In the genomic region with DNA sequence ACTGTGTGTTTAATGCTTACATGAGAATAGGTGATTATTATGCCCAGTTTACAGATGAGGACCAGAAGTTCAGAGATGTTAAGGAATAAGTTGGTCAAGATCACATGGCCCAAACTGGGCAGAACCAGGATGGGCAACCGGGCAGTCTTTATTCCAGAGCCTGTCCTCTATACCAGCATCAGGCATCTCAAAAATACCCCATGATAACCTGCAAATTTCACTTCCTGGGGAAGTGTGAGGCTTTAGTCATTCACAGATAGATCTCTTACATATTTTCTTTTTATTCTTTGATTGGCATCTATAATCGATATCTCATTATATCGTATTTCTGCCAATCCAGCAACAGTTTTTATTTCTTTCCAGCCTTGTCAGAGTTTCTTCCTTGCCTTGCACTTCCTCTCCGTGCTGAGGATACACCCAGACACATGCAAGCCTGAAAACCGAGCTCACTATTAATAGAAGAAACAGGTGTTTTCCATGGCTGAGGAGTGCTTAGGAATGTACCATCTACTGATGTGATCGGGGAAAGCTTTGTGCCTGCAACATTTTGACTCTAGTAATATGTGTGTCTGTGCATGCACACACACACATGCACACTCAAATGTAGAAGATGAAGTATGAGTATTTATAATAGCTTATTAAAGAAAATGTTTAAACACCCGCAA, we compare ENCODE assay signal across 9 cellular contexts.
A peak's percentile ranks its signal among the peaks of the same experiment; 100 is the strongest.
DNase-seq lines count a peak whose midpoint lies in the region; ATAC-seq, FAIRE-seq and TF ChIP-seq lines count a peak whose summit lies in the region.
"Had no signal": no experiment of that assay in that cellular context is flagged by ENCODE, and none has a peak within 500 bp of the region (broad histone marks: within the 10 kb centered on the region; RNA-seq: fewer than 3 reads in every experiment).

No MANE protein-coding gene starts in this region.

- intact Hi-C loops in left colon (cut with DNase I, micrococcal nuclease): no loop called here

- H3K9me3 Mint-ChIP-seq in central memory CD8-positive, alpha-beta T cell: no peaks in the 10 kb centered on the region

- no peak overlapping the region for H3K4me3 Mint-ChIP-seq in central memory CD8-positive, alpha-beta T cell

- H3K27me3 Mint-ChIP-seq in central memory CD8-positive, alpha-beta T cell: no peaks in the 10 kb centered on the region

- DNase-seq in GM12892 (ENCODE audit: insufficient read length) (no peak), left colon (no peak), NCI-H1048 (lab: John Stamatoyannopoulos, UW) (no peak), NCI-H1930 (lab: John Stamatoyannopoulos, UW) (no peak)
- DNase-seq in central memory CD8-positive, alpha-beta T cell (ENCODE audit: low spot score in 2 of 2): no peak
- DNase-seq: sigmoid colon had no signal

- H3K27ac Mint-ChIP-seq in central memory CD8-positive, alpha-beta T cell (ENCODE audit: low read depth): peak overlapping the region; percentile 41

- peak; percentile 37 for ATAC-seq in GM19455 (IDR thresholded peaks at IDR 0.05; ENCODE audit: unreplicated experiment)
- ATAC-seq in HG03139 (IDR thresholded peaks at IDR 0.05; ENCODE audit: unreplicated experiment): peak; percentile 32
- no peak for ATAC-seq in central memory CD8-positive, alpha-beta T cell (replicated peaks; ENCODE audit: extremely low read depth, poor library complexity, severe bottlenecking)
- ATAC-seq in left colon: no peak
- no peak for ATAC-seq in HG03469 (IDR thresholded peaks at IDR 0.05; ENCODE audit: unreplicated experiment)

- peak; percentile 50 for FAIRE-seq in GM12892 (lab: Jason Lieb, UNC)

- H3K4me1 Mint-ChIP-seq in central memory CD8-positive, alpha-beta T cell: peaks cover 4% of the 10 kb centered on the region

- TF ChIP-seq POLR2A in GM12892 (IDR thresholded peaks at IDR 0.05; ENCODE audit: low read depth, low read length): no peak

- H3K36me3 Mint-ChIP-seq in central memory CD8-positive, alpha-beta T cell (ENCODE audit: insufficient read depth): peaks cover 8% of the 10 kb centered on the region

Comparison
In these comparisons a context has a peak if more than half of its experiments do, and no peak if none do; other contexts are left out.
1. ATAC-seq: peak in GM19455 (single experiment) and HG03139 (single experiment); none in central memory CD8-positive, alpha-beta T cell (single experiment), left colon (single experiment) and HG03469 (single experiment).